In the genomic region with DNA sequence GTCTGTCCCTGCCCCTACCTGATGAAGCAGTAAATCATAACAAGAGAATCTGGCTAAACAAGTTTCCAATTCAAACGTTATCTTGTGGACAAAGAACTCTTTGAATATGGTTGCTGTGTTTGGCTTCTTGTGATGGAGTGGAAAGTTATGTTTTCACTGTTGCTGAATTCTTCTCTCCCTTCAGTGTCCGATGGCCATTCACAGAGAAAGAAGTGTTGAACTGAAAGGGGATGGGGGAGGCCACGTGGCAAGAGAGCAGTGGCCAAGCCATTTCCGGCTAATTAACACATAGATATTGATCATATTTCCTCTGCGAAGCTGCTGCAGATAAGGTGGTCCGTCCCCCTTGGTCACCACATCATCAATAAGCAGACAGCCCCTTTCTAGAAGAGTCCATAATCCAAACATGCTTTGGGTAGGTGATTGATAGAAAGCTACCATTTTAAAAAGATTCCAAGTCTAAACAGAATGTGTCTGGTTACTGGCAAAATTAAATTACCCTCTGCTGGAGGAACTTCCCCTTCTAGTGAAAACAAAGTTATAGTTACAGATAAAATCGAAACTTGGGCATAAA, we compare ENCODE assay signal across 16 cellular contexts. TPM values are rescaled to one million over a fixed set of nuclear protein-coding genes. Genes with fewer than 3 reads are reported as not detected.
DNase-seq lines count a peak whose midpoint lies in the region; ATAC-seq and TF ChIP-seq lines count a peak whose summit lies in the region.
"Had no signal": no experiment of that assay in that cellular context is flagged by ENCODE, and none has a peak within 500 bp of the region (broad histone marks: within the 10 kb centered on the region; RNA-seq: fewer than 3 reads in every experiment).

No MANE protein-coding gene starts in this region.

- H3K9ac ChIP-seq in neural progenitor cell: no peak overlapping the region
- H3K9ac ChIP-seq: KMS-11 had no signal

- intact Hi-C loops in posterior vena cava (cut with DNase I): no loop called here

- H3K4me1 ChIP-seq in neural progenitor cell: peaks cover 31% of the 10 kb centered on the region

- peak overlapping the region; percentile 97 for H3K27ac Mint-ChIP-seq in WTC11
- H3K27ac Mint-ChIP-seq in neural progenitor cell: no peak overlapping the region
- H3K27ac Mint-ChIP-seq: activated CD4-positive, alpha-beta memory T cell treated with anti-CD3 and anti-CD28 coated beads, Interleukin-2, amount 10 ng/mL, durations not matched to agents 7 days and 5 days; activated T-helper 1 cell treated with anti-CD3 and anti-CD28 coated beads, Interleukin-12 subunit alpha, Interleukin-12 subunit beta, Interleukin-2, Interleukin-4 antibody, amounts not matched to agents 30 ng/mL and 10 ng/mL and 1 ng/mL, durations not matched to agents 14 hours and 24 hours and 36 hours; memory B cell; stimulated activated effector memory CD8-positive, alpha-beta T cell treated with anti-CD3 and anti-CD28 coated beads, Interleukin-12 subunit alpha, Interleukin-12 subunit beta, amount 100 ng/mL, for 72 hours had no signal

- peaks cover 70% of the 10 kb centered on the region for H3K4me1 Mint-ChIP-seq in WTC11
- peaks cover 27% of the 10 kb centered on the region for H3K4me1 Mint-ChIP-seq in neural progenitor cell
- H3K4me1 Mint-ChIP-seq: activated CD4-positive, alpha-beta memory T cell treated with anti-CD3 and anti-CD28 coated beads, Interleukin-2, amount 10 ng/mL, durations not matched to agents 7 days and 5 days had no signal

- POLR2A ChIA-PET in WTC11 (lab: Charles Lee): interaction anchor here (0.7 to 2.1 kb wide), 7 partner anchors 9 to 68 kb away, joined by 3 to 12 read pairs (median 5); no protein-coding TSS in a partner anchor

- H4K20me1 ChIP-seq in neural progenitor cell (ENCODE audit: low read depth): no peaks in the 10 kb centered on the region

- DNase-seq in HPDE6-E6E7 (ENCODE audit: extremely low spot score): peak; percentile 64
- DNase-seq in NCI-H526 treated with DMSO at 0.1 percent for 48 hours (lab: John Stamatoyannopoulos, UW): peak; percentile 62
- no peak for DNase-seq in WTC11 (ENCODE audit: low spot score)
- no peak for DNase-seq in neural progenitor cell (ENCODE audit: low spot score)
- no peak for DNase-seq in posterior vena cava (ENCODE audit: low spot score)
- DNase-seq in GM20000 (ENCODE audit: low spot score): no peak
- DNase-seq: activated CD4-positive, alpha-beta memory T cell treated with anti-CD3 and anti-CD28 coated beads, Interleukin-2, amount 10 ng/mL, durations not matched to agents 7 days and 5 days; NCI-H1436 treated with DMSO at 0.1 percent for 48 hours; NCI-H524 treated with DMSO at 0.1 percent for 48 hours; SHP77 treated with DMSO at 0.1 percent for 48 hours had no signal

- CTCF ChIA-PET in WTC11 (lab: Charles Lee): interaction anchor here (0.7 to 2.2 kb wide), 6 partner anchors 9 to 76 kb away, joined by 3 to 9 read pairs (median 4); a partner anchor contains a TSS

- peak overlapping the region; percentile 72 for H3K4me2 ChIP-seq in neural progenitor cell
- H3K4me2 ChIP-seq: KMS-11 had no signal

- H3K4me3 ChIP-seq in neural progenitor cell: no peak overlapping the region

- peak overlapping the region; percentile 73 for H2AFZ ChIP-seq in neural progenitor cell (replicated peaks)

- peaks cover 29% of the 10 kb centered on the region for H3F3A ChIP-seq in neural progenitor cell (ENCODE audit: low read depth)

- peaks cover 29% of the 10 kb centered on the region for H3K27me3 Mint-ChIP-seq in WTC11 (ENCODE audit: low read depth)
- peaks cover 8% of the 10 kb centered on the region for H3K27me3 Mint-ChIP-seq in neural progenitor cell (ENCODE audit: insufficient read depth, low read depth)

- H3K79me2 ChIP-seq in neural progenitor cell (ENCODE audit: low read depth): no peaks in the 10 kb centered on the region

- TF ChIP-seq CTCF in WTC11 (IDR thresholded peaks at IDR 0.05): no peak
- TF ChIP-seq CTCF in neural progenitor cell (IDR thresholded peaks at IDR 0.05): no peak
- no peak for TF ChIP-seq CTCF in GM20000 (IDR thresholded peaks at IDR 0.05; ENCODE audit: extremely low read depth, missing control alignments)

- no peaks in the 10 kb centered on the region for H3K36me3 ChIP-seq in neural progenitor cell
- H3K36me3 ChIP-seq: neutrophil had no signal

- H3K9me3 Mint-ChIP-seq in WTC11 (no peaks in the 10 kb centered on the region), neural progenitor cell (no peaks in the 10 kb centered on the region)
- H3K9me3 Mint-ChIP-seq: activated CD4-positive, alpha-beta memory T cell treated with anti-CD3 and anti-CD28 coated beads, Interleukin-2, amount 10 ng/mL, durations not matched to agents 7 days and 5 days; activated T-helper 1 cell treated with anti-CD3 and anti-CD28 coated beads, Interleukin-12 subunit alpha, Interleukin-12 subunit beta, Interleukin-2, Interleukin-4 antibody, amounts not matched to agents 30 ng/mL and 10 ng/mL and 1 ng/mL, durations not matched to agents 14 hours and 24 hours and 36 hours; memory B cell; stimulated activated effector memory CD8-positive, alpha-beta T cell treated with anti-CD3 and anti-CD28 coated beads, Interleukin-12 subunit alpha, Interleukin-12 subunit beta, amount 100 ng/mL, for 72 hours had no signal

- H3K4me3 Mint-ChIP-seq in WTC11 (peak overlapping the region; percentile 31; the same call in 1 of the 2 replicates), neural progenitor cell (no peak overlapping the region)
- H3K4me3 Mint-ChIP-seq: activated CD4-positive, alpha-beta memory T cell treated with anti-CD3 and anti-CD28 coated beads, Interleukin-2, amount 10 ng/mL, durations not matched to agents 7 days and 5 days; activated T-helper 1 cell treated with anti-CD3 and anti-CD28 coated beads, Interleukin-12 subunit alpha, Interleukin-12 subunit beta, Interleukin-2, Interleukin-4 antibody, amounts not matched to agents 30 ng/mL and 10 ng/mL and 1 ng/mL, durations not matched to agents 14 hours and 24 hours and 36 hours; memory B cell; stimulated activated effector memory CD8-positive, alpha-beta T cell treated with anti-CD3 and anti-CD28 coated beads, Interleukin-12 subunit alpha, Interleukin-12 subunit beta, amount 100 ng/mL, for 72 hours had no signal

- no peaks in the 10 kb centered on the region for H3K27me3 ChIP-seq in neural progenitor cell
- H3K27me3 ChIP-seq: neutrophil had no signal

- ATAC-seq in WTC11 (no peak), HG03571 (IDR thresholded peaks at IDR 0.05; ENCODE audit: unreplicated experiment) (no peak)
- ATAC-seq: stimulated activated effector memory CD8-positive, alpha-beta T cell treated with anti-CD3 and anti-CD28 coated beads, Interleukin-12 subunit alpha, Interleukin-12 subunit beta, amount 100 ng/mL, for 72 hours had no signal

- H3K36me3 Mint-ChIP-seq in WTC11: no peaks in the 10 kb centered on the region
- H3K36me3 Mint-ChIP-seq in neural progenitor cell: no peaks in the 10 kb centered on the region
- H3K36me3 Mint-ChIP-seq: memory B cell; stimulated activated effector memory CD8-positive, alpha-beta T cell treated with anti-CD3 and anti-CD28 coated beads, Interleukin-12 subunit alpha, Interleukin-12 subunit beta, amount 100 ng/mL, for 72 hours had no signal

- no peak overlapping the region for H3K27ac ChIP-seq in neural progenitor cell
- H3K27ac ChIP-seq: KMS-11, neutrophil had no signal

- H3K9me3 ChIP-seq in neural progenitor cell (ENCODE audit: low read depth): no peaks in the 10 kb centered on the region
- H3K9me3 ChIP-seq: neutrophil had no signal

TF ChIP-seq in WTC11, 78 proteins besides CTCF, POLR2A, EP300 and RAD21 (continues in another document):
- TF ChIP-seq JAZF1 (CRISPR knock-in tag; IDR thresholded peaks at IDR 0.05): no peak
- TF ChIP-seq, protein P1, sequence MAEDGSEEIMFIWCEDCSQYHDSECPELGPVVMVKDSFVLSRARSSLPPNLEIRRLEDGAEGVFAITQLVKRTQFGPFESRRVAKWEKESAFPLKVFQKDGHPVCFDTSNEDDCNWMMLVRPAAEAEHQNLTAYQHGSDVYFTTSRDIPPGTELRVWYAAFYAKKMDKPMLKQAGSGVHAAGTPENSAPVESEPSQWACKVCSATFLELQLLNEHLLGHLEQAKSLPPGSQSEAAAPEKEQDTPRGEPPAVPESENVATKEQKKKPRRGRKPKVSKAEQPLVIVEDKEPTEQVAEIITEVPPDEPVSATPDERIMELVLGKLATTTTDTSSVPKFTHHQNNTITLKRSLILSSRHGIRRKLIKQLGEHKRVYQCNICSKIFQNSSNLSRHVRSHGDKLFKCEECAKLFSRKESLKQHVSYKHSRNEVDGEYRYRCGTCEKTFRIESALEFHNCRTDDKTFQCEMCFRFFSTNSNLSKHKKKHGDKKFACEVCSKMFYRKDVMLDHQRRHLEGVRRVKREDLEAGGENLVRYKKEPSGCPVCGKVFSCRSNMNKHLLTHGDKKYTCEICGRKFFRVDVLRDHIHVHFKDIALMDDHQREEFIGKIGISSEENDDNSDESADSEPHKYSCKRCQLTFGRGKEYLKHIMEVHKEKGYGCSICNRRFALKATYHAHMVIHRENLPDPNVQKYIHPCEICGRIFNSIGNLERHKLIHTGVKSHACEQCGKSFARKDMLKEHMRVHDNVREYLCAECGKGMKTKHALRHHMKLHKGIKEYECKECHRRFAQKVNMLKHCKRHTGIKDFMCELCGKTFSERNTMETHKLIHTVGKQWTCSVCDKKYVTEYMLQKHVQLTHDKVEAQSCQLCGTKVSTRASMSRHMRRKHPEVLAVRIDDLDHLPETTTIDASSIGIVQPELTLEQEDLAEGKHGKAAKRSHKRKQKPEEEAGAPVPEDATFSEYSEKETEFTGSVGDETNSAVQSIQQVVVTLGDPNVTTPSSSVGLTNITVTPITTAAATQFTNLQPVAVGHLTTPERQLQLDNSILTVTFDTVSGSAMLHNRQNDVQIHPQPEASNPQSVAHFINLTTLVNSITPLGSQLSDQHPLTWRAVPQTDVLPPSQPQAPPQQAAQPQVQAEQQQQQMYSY (CRISPR knock-in tag; IDR thresholded peaks at IDR 0.05): no peak
- no peak for TF ChIP-seq GABPB1 (CRISPR knock-in tag; IDR thresholded peaks at IDR 0.05)
- no peak for TF ChIP-seq EMX1 (CRISPR knock-in tag; IDR thresholded peaks at IDR 0.05)
- TF ChIP-seq, protein P2, sequence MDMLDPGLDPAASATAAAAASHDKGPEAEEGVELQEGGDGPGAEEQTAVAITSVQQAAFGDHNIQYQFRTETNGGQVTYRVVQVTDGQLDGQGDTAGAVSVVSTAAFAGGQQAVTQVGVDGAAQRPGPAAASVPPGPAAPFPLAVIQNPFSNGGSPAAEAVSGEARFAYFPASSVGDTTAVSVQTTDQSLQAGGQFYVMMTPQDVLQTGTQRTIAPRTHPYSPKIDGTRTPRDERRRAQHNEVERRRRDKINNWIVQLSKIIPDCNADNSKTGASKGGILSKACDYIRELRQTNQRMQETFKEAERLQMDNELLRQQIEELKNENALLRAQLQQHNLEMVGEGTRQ (CRISPR knock-in tag; IDR thresholded peaks at IDR 0.05): no peak
- TF ChIP-seq ELF4 (CRISPR knock-in tag; IDR thresholded peaks at IDR 0.05; ENCODE audit: low read depth): no peak
- TF ChIP-seq GRHL2 (CRISPR knock-in tag; IDR thresholded peaks at IDR 0.05; ENCODE audit: insufficient replicate concordance, severe bottlenecking): no peak
- no peak for TF ChIP-seq NR2C2 (CRISPR knock-in tag; IDR thresholded peaks at IDR 0.05)
- no peak for TF ChIP-seq ZNF263 (CRISPR knock-in tag; IDR thresholded peaks at IDR 0.05; ENCODE audit: low read depth)
- no peak for TF ChIP-seq MYBL2 (CRISPR knock-in tag; IDR thresholded peaks at IDR 0.05)

RNA-seq across cellular contexts. Expression of a gene that starts 36.9 kb away (rescaled TPM):
- total RNA-seq in WTC11 (2021) (136 to 153 TPM (median 137 TPM) in 3 replicates), neural progenitor cell (ENCODE audit: low replicate concordance) (79.4 and 106 TPM in 2 replicates), posterior vena cava (10 to 100 TPM; 20.9 to 32.0 TPM)

Comparison
In these comparisons a context has a peak if more than half of its experiments do, and no peak if none do; other contexts are left out.
1. DNase-seq: peak in HPDE6-E6E7 (single experiment) and NCI-H526 treated with DMSO at 0.1 percent for 48 hours (single experiment); none in WTC11 (single experiment), neural progenitor cell (single experiment), posterior vena cava (single experiment) and GM20000 (single experiment).